ENCODE assay signal across 20 cellular contexts in genomic region chr7:152132812-152133211, GRCh38.
"Had no signal": no experiment of that assay in that cellular context is flagged by ENCODE, and none has a peak within 500 bp of the region (broad histone marks: within the 10 kb centered on the region; RNA-seq: fewer than 3 reads in every experiment).

No MANE protein-coding gene starts in this region.

- H3K4me3 ChIP-seq: breast epithelium, stomach, vagina had no signal

- ATAC-seq: stimulated activated memory B cell treated with anti-CD40 and anti-IgM and Interleukin-4, amounts not matched to agents 10 μg/mL and 1 μg/mL and 100 μg/mL, for 72 hours; T-cell had no signal

- H3K27me3 ChIP-seq: breast epithelium, stomach, vagina had no signal

- H3K79me2 ChIP-seq: parathyroid adenoma had no signal

- FAIRE-seq: astrocyte, small intestine, TTC549 had no signal

- DNase-seq: activated CD4-positive, alpha-beta T cell treated with anti-CD3 and anti-CD28 coated beads, Interleukin-2, amount 10 ng/mL, durations not matched to agents 7 days and 5 days; activated CD4-positive, CD25-positive, alpha-beta regulatory T cell treated with anti-CD3 and anti-CD28 coated beads, Interleukin-2, amount 50 U/mL, for 72 hours; activated naive CD4-positive, alpha-beta T cell; activated T-cell treated with anti-CD3 and anti-CD28 coated beads, Interleukin-2, amount 50 U/mL, for 24 hours; cortex of kidney; effector CD4-positive, alpha-beta T cell; foreskin melanocyte; nucleus accumbens; small intestine; stimulated activated CD4-positive, alpha-beta T cell treated with anti-CD3 and anti-CD28 coated beads, Interleukin-2, amount 100 ng/mL, for 24 hours; stomach; T-cell; trophoblast cell; WERI-Rb-1 had no signal

- H3K27ac ChIP-seq: breast epithelium, parathyroid adenoma, stomach, vagina, WERI-Rb-1 had no signal

- H2AFZ ChIP-seq: parathyroid adenoma had no signal

- H3K9me3 ChIP-seq: breast epithelium, stomach, vagina had no signal

- H3K4me1 ChIP-seq: breast epithelium, parathyroid adenoma had no signal

- H3K9ac ChIP-seq: parathyroid adenoma had no signal

- H3K36me3 ChIP-seq: breast epithelium had no signal
